ENCODE assay signal across 1 cellular context in the genomic region with DNA sequence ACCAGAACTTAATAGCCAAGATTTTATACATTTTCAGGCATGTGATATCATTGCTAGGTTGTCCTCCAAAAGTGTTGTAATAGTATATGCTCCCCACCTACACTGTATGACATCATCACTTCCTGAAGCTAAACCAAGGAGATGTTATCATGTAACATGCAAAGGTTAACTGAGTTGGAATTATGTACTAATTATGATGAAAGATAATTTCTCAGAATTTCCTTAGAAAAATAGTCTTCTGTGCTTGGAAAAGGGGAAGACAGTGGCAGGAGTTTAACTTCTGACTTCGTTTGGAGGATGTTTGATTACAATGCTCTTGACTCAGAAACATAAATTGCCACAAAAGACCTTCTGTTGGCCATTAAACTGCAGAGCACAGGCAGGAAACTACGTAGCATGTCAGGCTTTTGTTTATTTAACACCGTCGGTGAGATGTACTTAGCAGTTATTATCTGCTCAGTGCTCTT.
TF ChIP-seq lines count a peak whose summit lies in the region.

No MANE protein-coding gene starts in this region.

TF ChIP-seq in GM23338, 12 proteins besides CTCF, POLR2A, EP300 and RAD21 (continued from another document):
- no peak for TF ChIP-seq REST (IDR thresholded peaks at IDR 0.05; ENCODE audit: unreplicated experiment)
- TF ChIP-seq, protein P1, sequence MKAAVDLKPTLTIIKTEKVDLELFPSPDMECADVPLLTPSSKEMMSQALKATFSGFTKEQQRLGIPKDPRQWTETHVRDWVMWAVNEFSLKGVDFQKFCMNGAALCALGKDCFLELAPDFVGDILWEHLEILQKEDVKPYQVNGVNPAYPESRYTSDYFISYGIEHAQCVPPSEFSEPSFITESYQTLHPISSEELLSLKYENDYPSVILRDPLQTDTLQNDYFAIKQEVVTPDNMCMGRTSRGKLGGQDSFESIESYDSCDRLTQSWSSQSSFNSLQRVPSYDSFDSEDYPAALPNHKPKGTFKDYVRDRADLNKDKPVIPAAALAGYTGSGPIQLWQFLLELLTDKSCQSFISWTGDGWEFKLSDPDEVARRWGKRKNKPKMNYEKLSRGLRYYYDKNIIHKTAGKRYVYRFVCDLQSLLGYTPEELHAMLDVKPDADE (IDR thresholded peaks at IDR 0.05), result no peak
